ENCODE assay signal across 11 cellular contexts in the genomic region with DNA sequence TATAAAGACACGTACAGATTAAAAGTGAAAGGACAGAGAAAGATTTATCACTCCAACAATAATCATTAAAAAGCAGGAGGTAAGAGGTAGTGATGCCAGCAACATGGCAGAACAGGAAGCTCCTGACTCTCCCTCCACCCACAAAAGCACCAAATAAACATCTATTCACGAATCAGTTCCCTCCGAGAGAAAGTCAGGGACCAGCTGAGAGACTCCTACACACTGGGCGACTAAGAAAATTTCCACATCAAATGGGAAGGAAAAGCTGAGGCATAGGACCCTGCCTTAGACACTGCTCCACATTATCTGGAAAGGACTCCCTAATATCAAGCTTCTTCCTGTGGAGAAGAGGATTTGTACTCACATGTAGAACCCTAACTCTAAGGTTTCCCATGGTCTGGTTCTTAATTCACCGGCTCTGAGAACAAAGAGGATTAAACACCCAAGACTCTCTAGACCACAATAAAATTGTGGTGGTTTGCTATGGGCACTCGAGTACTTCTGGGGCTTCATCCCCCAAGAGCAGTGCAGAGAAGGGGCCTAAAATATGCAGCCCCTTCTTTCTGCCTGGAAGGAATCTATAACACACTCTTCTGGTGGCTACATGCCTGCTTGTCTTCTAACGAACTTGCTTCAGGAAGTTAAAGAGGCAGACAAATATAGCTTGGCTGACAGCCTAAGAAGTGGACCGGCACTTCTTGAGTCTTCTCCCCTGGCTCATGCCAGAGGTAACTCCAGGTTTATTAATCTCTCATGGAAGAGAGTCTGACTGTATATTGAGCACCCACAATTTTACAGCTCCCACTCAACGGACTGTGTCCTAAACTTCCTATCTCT. TPM values are rescaled to one million over a fixed set of nuclear protein-coding genes. Genes with fewer than 3 reads are reported as not detected.
DNase-seq lines count a peak whose midpoint lies in the region; ATAC-seq and TF ChIP-seq lines count a peak whose summit lies in the region.
"Had no signal": no experiment of that assay in that cellular context is flagged by ENCODE, and none has a peak within 500 bp of the region (broad histone marks: within the 10 kb centered on the region; RNA-seq: fewer than 3 reads in every experiment).

No MANE protein-coding gene starts in this region.

- H3K27ac Mint-ChIP-seq in CD8-positive, alpha-beta T cell: peak overlapping the region; percentile 83

- peaks cover 10% of the 10 kb centered on the region for H3K4me1 ChIP-seq in CD8-positive, alpha-beta T cell (ENCODE audit: insufficient read depth, low read length)
- H3K4me1 ChIP-seq in left lung: peaks cover 0 to 11% of the 10 kb centered on the region in 2 donors

- no peaks in the 10 kb centered on the region for H3K9me3 ChIP-seq in CD8-positive, alpha-beta T cell (ENCODE audit: low read length)
- H3K9me3 ChIP-seq in left lung: no peaks in the 10 kb centered on the region
- H3K9me3 ChIP-seq: vagina had no signal

- POLR2A ChIA-PET in CD8-positive, alpha-beta T cell (lab: Charles Lee): interaction anchor here (0.9 to 1.1 kb wide), 2 partner anchors 8 to 12 kb away, joined by 3 read pairs; no protein-coding TSS in a partner anchor

- CTCF ChIA-PET in CD8-positive, alpha-beta T cell (lab: Charles Lee): interaction anchor here (0.8 to 2.5 kb wide), 3 partner anchors 33 to 299 kb away, joined by 3 to 8 read pairs (median 3); no protein-coding TSS in a partner anchor

- no peak for ATAC-seq in CD8-positive, alpha-beta T cell
- peak; percentile 56 for ATAC-seq in GM21825 (IDR thresholded peaks at IDR 0.05; ENCODE audit: unreplicated experiment)
- peak; percentile 80 for ATAC-seq in left lung
- ATAC-seq in HG03025 (IDR thresholded peaks at IDR 0.05; ENCODE audit: low FRiP score, unreplicated experiment): no peak
- ATAC-seq in esophagus mucosa: no peak
- ATAC-seq in GM18873 (IDR thresholded peaks at IDR 0.05; ENCODE audit: low FRiP score, unreplicated experiment): no peak

- peak overlapping the region; percentile 17 for H3K4me3 ChIP-seq in CD8-positive, alpha-beta T cell (ENCODE audit: low read depth, low read length)
- H3K4me3 ChIP-seq in left lung: no peak overlapping the region
- H3K4me3 ChIP-seq: vagina had no signal

- intact Hi-C loops in CD8-positive, alpha-beta T cell (cut with DNase I, micrococcal nuclease): loop anchor here (2.0 to 5.0 kb wide), 2 partner anchors 16 to 47 kb away; no protein-coding TSS in a partner anchor
- intact Hi-C loops in left lung (cut with DNase I): no loop called here

- H3K27ac ChIP-seq in CD8-positive, alpha-beta T cell (ENCODE audit: low read depth, low read length): no peak overlapping the region
- no peak overlapping the region for H3K27ac ChIP-seq in left lung
- H3K27ac ChIP-seq: vagina had no signal

- peaks cover 14% of the 10 kb centered on the region for H3K9me3 Mint-ChIP-seq in CD8-positive, alpha-beta T cell

- no peak for DNase-seq in CD8-positive, alpha-beta T cell
- DNase-seq in UCSD-AML1 (lab: John Stamatoyannopoulos, UW; ENCODE audit: unreplicated experiment) (peak; percentile 16), left lung (no peak), NCI-H2029 treated with DMSO at 0.1 percent for 48 hours (lab: John Stamatoyannopoulos, UW) (no peak)
- DNase-seq: NCI-H1092, nucleus accumbens had no signal

- H3K4me1 Mint-ChIP-seq in CD8-positive, alpha-beta T cell (ENCODE audit: low read depth): peaks cover 56% of the 10 kb centered on the region

- TF ChIP-seq CTCF in CD8-positive, alpha-beta T cell (IDR thresholded peaks at IDR 0.05): no peak
- no peak for TF ChIP-seq CTCF in left lung (IDR thresholded peaks at IDR 0.05)

- no peaks in the 10 kb centered on the region for H3K36me3 ChIP-seq in CD8-positive, alpha-beta T cell (ENCODE audit: insufficient read depth, low read length)
- H3K36me3 ChIP-seq in left lung: no peaks in the 10 kb centered on the region
- H3K36me3 ChIP-seq: vagina had no signal

- peak overlapping the region; percentile 77 for H3K4me3 Mint-ChIP-seq in CD8-positive, alpha-beta T cell

- no peaks in the 10 kb centered on the region for H3K27me3 ChIP-seq in CD8-positive, alpha-beta T cell (ENCODE audit: insufficient read depth, low read length)
- H3K27me3 ChIP-seq in left lung: no peaks in the 10 kb centered on the region
- H3K27me3 ChIP-seq: vagina had no signal

- H3K36me3 Mint-ChIP-seq in CD8-positive, alpha-beta T cell: peaks cover 30% of the 10 kb centered on the region

- no peaks in the 10 kb centered on the region for H3K27me3 Mint-ChIP-seq in CD8-positive, alpha-beta T cell (ENCODE audit: low read depth)

RNA-seq across cellular contexts. Expression of a gene that starts 29.4 kb away (rescaled TPM):
- 10 to 100 TPM; 15.6 to 17.1 TPM for total RNA-seq in CD8-positive, alpha-beta T cell
- total RNA-seq in left lung (10 to 100 TPM; 22.9 to 27.1 TPM), esophagus mucosa (17.9 TPM)

Comparison
In these comparisons a context has a peak if more than half of its experiments do, and no peak if none do; other contexts are left out.
1. ATAC-seq: peak in GM21825 (single experiment) and left lung (single experiment); none in CD8-positive, alpha-beta T cell (single experiment), HG03025 (single experiment), esophagus mucosa (single experiment) and GM18873 (single experiment).
2. intact Hi-C loops: an anchor here in CD8-positive, alpha-beta T cell (2.0 to 5.0 kb wide); none called in left lung.